ENCODE assay signal across 34 cellular contexts in genomic region chr6:37626915-37627314, GRCh38.
"Had no signal": no experiment of that assay in that cellular context is flagged by ENCODE, and none has a peak within 500 bp of the region (broad histone marks: within the 10 kb centered on the region; RNA-seq: fewer than 3 reads in every experiment).

No MANE protein-coding gene starts in this region.

- ATAC-seq: activated CD8-positive, alpha-beta T cell treated with anti-CD3 and anti-CD28 coated beads for 36 hours; activated naive CD4-positive, alpha-beta T cell treated with anti-CD3 and anti-CD28 coated beads, Interleukin-2, amount 50 U/mL, for 72 hours; activated T-cell treated with anti-CD3 and anti-CD28 coated beads, Interleukin-2, amount 50 U/mL, for 4 hours; activated T-cell treated with anti-CD3 and anti-CD28 coated beads, Interleukin-2, amount 50 U/mL, for 72 hours; activated T-helper 17 cell treated with anti-CD3 and anti-CD28 coated beads, Interleukin-2, amount 50 U/mL, for 72 hours; body of pancreas had no signal

- H3K27ac ChIP-seq: adrenal gland, body of pancreas, brain microvascular endothelial cell, breast epithelium, VCaP had no signal

- H3K4me3 ChIP-seq: adrenal gland, body of pancreas, breast epithelium had no signal

- DNase-seq: activated B cell treated with CpG ODN at 0.5 μM for 24 hours; activated CD4-positive, alpha-beta memory T cell treated with anti-CD3 and anti-CD28 coated beads for 36 hours; activated CD4-positive, alpha-beta T cell treated with anti-CD3 and anti-CD28 coated beads for 4 hours; activated CD4-positive, alpha-beta T cell treated with anti-CD3 and anti-CD28 coated beads, Interleukin-2, amount 10 ng/mL, durations not matched to agents 24 days and 14 days; activated CD4-positive, alpha-beta T cell treated with anti-CD3 and anti-CD28 coated beads, Interleukin-2, amount 50 U/mL, for 1 hour; activated CD4-positive, alpha-beta T cell treated with anti-CD3 and anti-CD28 coated beads, Interleukin-2, amount 50 U/mL, for 4 hours; activated CD4-positive, CD25-positive, alpha-beta regulatory T cell treated with anti-CD3 and anti-CD28 coated beads, Interleukin-2, amount 50 U/mL, for 72 hours; activated CD8-positive, alpha-beta memory T cell treated with anti-CD3 and anti-CD28 coated beads, Interleukin-2, amount 50 U/mL, for 4 hours; activated CD8-positive, alpha-beta T cell treated with anti-CD3 and anti-CD28 coated beads for 36 hours; activated effector memory CD4-positive, alpha-beta T cell treated with anti-CD3 and anti-CD28 coated beads, Interleukin-2, amount 50 U/mL, for 16 hours; activated gamma-delta T cell treated with Interleukin-2 at 50 U/mL for 16 hours; activated naive CD4-positive, alpha-beta T cell; activated naive CD4-positive, alpha-beta T cell treated with anti-CD3 and anti-CD28 coated beads for 36 hours; activated naive CD4-positive, alpha-beta T cell treated with anti-CD3 and anti-CD28 coated beads, Interleukin-2, amount 50 U/mL, for 16 hours; activated naive CD8-positive, alpha-beta T cell treated with anti-CD3 and anti-CD28 coated beads for 36 hours; activated T-cell treated with anti-CD3 and anti-CD28 coated beads for 4 hours; activated T-cell treated with anti-CD3 and anti-CD28 coated beads, Interleukin-2, amount 50 U/mL, for 1 hour; activated T-cell treated with anti-CD3 and anti-CD28 coated beads, Interleukin-2, amount 50 U/mL, for 4 hours; activated T-cell treated with anti-CD3 and anti-CD28 coated beads, Interleukin-2, amount 50 U/mL, for 72 hours; adrenal gland; amniotic stem cell; aorta; body of pancreas; brain microvascular endothelial cell; central memory CD4-positive, alpha-beta T cell; T-helper 2 cell; T-helper 9 cell had no signal

- H3K9me3 ChIP-seq: adrenal gland, body of pancreas, breast epithelium had no signal

- H3K27me3 ChIP-seq: brain microvascular endothelial cell had no signal

- FAIRE-seq: astrocyte, colon, TTC549 had no signal

- H3K36me3 ChIP-seq: adrenal gland, brain microvascular endothelial cell, breast epithelium had no signal

- H3K4me1 ChIP-seq: breast epithelium had no signal
